In the genomic region with DNA sequence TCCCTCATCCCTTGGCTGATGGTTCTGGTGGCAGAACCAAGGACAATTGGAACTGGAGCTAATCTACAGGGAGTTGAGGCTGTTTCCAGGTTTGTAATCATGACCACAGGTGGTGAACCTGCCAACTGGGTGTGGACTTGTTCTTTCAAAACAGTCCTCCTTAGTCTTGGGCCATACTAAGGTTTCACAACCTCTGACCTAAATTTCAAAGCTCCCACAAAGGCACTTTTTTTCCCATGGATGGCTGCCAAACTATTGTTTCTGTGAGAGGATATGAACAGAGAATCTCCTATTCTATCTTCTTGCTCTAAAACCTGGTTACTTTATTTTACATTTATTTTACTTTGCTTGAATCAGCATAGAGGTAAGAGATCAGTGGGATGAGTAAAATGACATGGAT, we compare ENCODE assay signal across 24 cellular contexts.
A peak's percentile ranks its signal among the peaks of the same experiment; 100 is the strongest.
DNase-seq lines count a peak whose midpoint lies in the region; ATAC-seq and TF ChIP-seq lines count a peak whose summit lies in the region.
"Had no signal": no experiment of that assay in that cellular context is flagged by ENCODE, and none has a peak within 500 bp of the region (broad histone marks: within the 10 kb centered on the region; RNA-seq: fewer than 3 reads in every experiment).

No MANE protein-coding gene starts in this region.

- no peaks in the 10 kb centered on the region for H3K36me3 Mint-ChIP-seq in chondrocyte (ENCODE audit: low read depth)
- H3K36me3 Mint-ChIP-seq: CD14-positive monocyte; CD4-positive, alpha-beta memory T cell; CD4-positive, CD25-positive, alpha-beta regulatory T cell; CD8-positive, alpha-beta memory T cell had no signal

- dilution Hi-C loops in mammary epithelial cell (cut with HindIII; ENCODE audit: low sequenced_read_pairs), result no loop called here

- H4K91ac ChIP-seq in trophoblast cell (ENCODE audit: low read depth, low read length), result no peak overlapping the region

- no peak overlapping the region for H2BK5ac ChIP-seq in trophoblast cell (ENCODE audit: low read depth, low read length, poor library complexity)

- no peak overlapping the region for H2BK120ac ChIP-seq in trophoblast cell (ENCODE audit: insufficient read depth, low read length, poor library complexity)

- H3K4me2 ChIP-seq in mammary epithelial cell (ENCODE audit: insufficient read depth, low read depth, low read length) (no peak overlapping the region), trophoblast cell (ENCODE audit: low read length) (no peak overlapping the region)
- H3K4me2 ChIP-seq: BLaER1 had no signal

- H3K9ac ChIP-seq in mammary epithelial cell (ENCODE audit: insufficient read depth, low read length) (no peak overlapping the region), trophoblast cell (ENCODE audit: low read length) (no peak overlapping the region)
- H3K9ac ChIP-seq: BLaER1 had no signal

- peak; percentile 2 for DNase-seq in mammary epithelial cell
- peak; percentile 1 for DNase-seq in epithelial cell of esophagus (ENCODE audit: low read depth)
- no peak for DNase-seq in trophoblast cell
- no peak for DNase-seq in left ventricle myocardium superior
- no peak for DNase-seq in chondrocyte (ENCODE audit: low spot score)
- no peak for DNase-seq in HT-29 (ENCODE audit: low spot score)
- DNase-seq: 8988T; ACHN; BE2C; C1 segment of cervical spinal cord; CD4-positive, alpha-beta memory T cell; CD4-positive, CD25-positive, alpha-beta regulatory T cell; CD8-positive, alpha-beta memory T cell; COR-L47; DMS 273 treated with DMSO at 0.1 percent for 48 hours; DMS153; DMS53; DMS79; DND-41; EL; GDM1 had no signal

- no peak overlapping the region for H4K8ac ChIP-seq in trophoblast cell (ENCODE audit: low read depth, low read length)

- no peak overlapping the region for H3K4me3 ChIP-seq in mammary epithelial cell (replicated peaks in 1 of 3; ENCODE audit: insufficient read depth in 1 of 3, low read depth in 2 of 3, low read length in 3 of 3)
- H3K4me3 ChIP-seq in epithelial cell of esophagus (ENCODE audit: low read length), result no peak overlapping the region
- no peak overlapping the region for H3K4me3 ChIP-seq in trophoblast cell (ENCODE audit: low read depth, low read length)
- H3K4me3 ChIP-seq: BLaER1, GM12878 had no signal

- no peaks in the 10 kb centered on the region for H3K79me1 ChIP-seq in trophoblast cell (ENCODE audit: low read length)

- no peak overlapping the region for H4K12ac ChIP-seq in trophoblast cell (ENCODE audit: low read depth, low read length)

- no peak overlapping the region for H2BK12ac ChIP-seq in trophoblast cell (ENCODE audit: low read length)

- H3K4me1 ChIP-seq in mammary epithelial cell (ENCODE audit: insufficient read depth, low read length), result no peaks in the 10 kb centered on the region
- no peaks in the 10 kb centered on the region for H3K4me1 ChIP-seq in trophoblast cell (ENCODE audit: control insufficient read depth in 1 of 2, insufficient read depth in 2 of 2, low read length in 2 of 2)
- H3K4me1 ChIP-seq: BE2C, BLaER1 had no signal

- in situ Hi-C loops in mammary epithelial cell (cut with MboI; ENCODE audit: low sequenced_read_pairs in 2 of 2), result no loop called here

- CTCF ChIA-PET in mammary epithelial cell (lab: Charles Lee; ENCODE audit: low non-redundant PET), result no interaction called here

- no peak overlapping the region for H3K4me3 Mint-ChIP-seq in chondrocyte (ENCODE audit: unreplicated experiment)
- H3K4me3 Mint-ChIP-seq: CD14-positive monocyte; CD4-positive, alpha-beta memory T cell; CD4-positive, CD25-positive, alpha-beta regulatory T cell; CD8-positive, alpha-beta memory T cell had no signal

- no peak for ATAC-seq in left ventricle myocardium superior
- ATAC-seq: GM12878 had no signal

- no peaks in the 10 kb centered on the region for H3K27me3 Mint-ChIP-seq in chondrocyte (ENCODE audit: low read depth)
- H3K27me3 Mint-ChIP-seq: CD4-positive, alpha-beta memory T cell; CD4-positive, CD25-positive, alpha-beta regulatory T cell; CD8-positive, alpha-beta memory T cell had no signal

- no peaks in the 10 kb centered on the region for H3K4me1 Mint-ChIP-seq in chondrocyte (ENCODE audit: low read depth)
- H3K4me1 Mint-ChIP-seq: CD14-positive monocyte; CD4-positive, alpha-beta memory T cell; CD4-positive, CD25-positive, alpha-beta regulatory T cell; CD8-positive, alpha-beta memory T cell had no signal

- H3K9me3 Mint-ChIP-seq in chondrocyte (ENCODE audit: low read depth), result peaks cover 28% of the 10 kb centered on the region

- no peak overlapping the region for H3K18ac ChIP-seq in trophoblast cell (ENCODE audit: low read length)

- H3K4ac ChIP-seq in trophoblast cell (ENCODE audit: low read depth, low read length), result no peak overlapping the region

- H3K27ac ChIP-seq in mammary epithelial cell (ENCODE audit: insufficient read depth, low read depth, low read length) (no peak overlapping the region), trophoblast cell (ENCODE audit: low read depth, low read length) (no peak overlapping the region)
- H3K27ac ChIP-seq: BLaER1 had no signal

- H3K79me2 ChIP-seq in mammary epithelial cell (ENCODE audit: insufficient read depth, low read length), result no peaks in the 10 kb centered on the region
- H3K79me2 ChIP-seq in trophoblast cell (ENCODE audit: control insufficient read depth, insufficient read depth, low read length, poor library complexity), result no peaks in the 10 kb centered on the region

- no peak overlapping the region for H3K27ac Mint-ChIP-seq in chondrocyte (ENCODE audit: unreplicated experiment)
- H3K27ac Mint-ChIP-seq: CD14-positive monocyte; CD4-positive, CD25-positive, alpha-beta regulatory T cell; CD8-positive, alpha-beta memory T cell had no signal

- H3K36me3 ChIP-seq in mammary epithelial cell (ENCODE audit: insufficient read depth, low read length), result no peaks in the 10 kb centered on the region
- no peaks in the 10 kb centered on the region for H3K36me3 ChIP-seq in trophoblast cell (ENCODE audit: control insufficient read depth in 1 of 2, insufficient read depth in 2 of 2, low read length in 2 of 2)
- H3K36me3 ChIP-seq: BE2C, BLaER1 had no signal

- H2AFZ ChIP-seq in mammary epithelial cell (ENCODE audit: low read depth, low read length), result no peak overlapping the region
- H2AFZ ChIP-seq in trophoblast cell (ENCODE audit: insufficient read depth, low read length, poor library complexity), result no peak overlapping the region

- H3K27me3 ChIP-seq in mammary epithelial cell (ENCODE audit: insufficient read depth, low read length), result no peaks in the 10 kb centered on the region
- H3K27me3 ChIP-seq in trophoblast cell (ENCODE audit: insufficient read depth, low read length), result no peaks in the 10 kb centered on the region
- H3K27me3 ChIP-seq: BE2C, BLaER1 had no signal

- H3K9me3 ChIP-seq in mammary epithelial cell (replicated peaks; ENCODE audit: insufficient read depth, low read length) (peaks cover 6% of the 10 kb centered on the region), trophoblast cell (ENCODE audit: insufficient read depth, low read depth, low read length) (peaks cover 11% of the 10 kb centered on the region)
- H3K9me3 ChIP-seq: BE2C had no signal

- H4K20me1 ChIP-seq in mammary epithelial cell (ENCODE audit: insufficient read depth, low read length), result no peaks in the 10 kb centered on the region
- H4K20me1 ChIP-seq: BLaER1 had no signal

- no peak overlapping the region for H3K14ac ChIP-seq in trophoblast cell (ENCODE audit: low read length)

- no peak overlapping the region for H2AK5ac ChIP-seq in trophoblast cell (ENCODE audit: low read length)

- no peak for TF ChIP-seq CTCF in mammary epithelial cell (conservative IDR thresholded peaks at IDR 0.05 in 1 of 2, IDR thresholded peaks at IDR 0.05 in 1 of 2; ENCODE audit: extremely low read depth in 1 of 2, insufficient read depth in 1 of 2, low read depth in 1 of 2, low read length in 2 of 2)
- TF ChIP-seq CTCF in epithelial cell of esophagus (IDR thresholded peaks at IDR 0.05; ENCODE audit: insufficient read depth, low read depth, low read length, missing control alignments), result no peak
- TF ChIP-seq CTCF in chondrocyte (IDR thresholded peaks at IDR 0.05), result no peak

- H3K23ac ChIP-seq in trophoblast cell (ENCODE audit: low read length), result peak overlapping the region; percentile 77

- intact Hi-C loops in mammary epithelial cell (cut with micrococcal nuclease) (no loop called here), left ventricle myocardium superior (cut with micrococcal nuclease) (no loop called here)

- BruUV-seq in mammary epithelial cell (replicated peaks; lab: Mats Ljungman, UMichigan), result no TSS peak

Comparison
In these comparisons a context has a peak if more than half of its experiments do, and no peak if none do; other contexts are left out.
1. DNase-seq: peak in mammary epithelial cell (single experiment) and epithelial cell of esophagus (single experiment); none in trophoblast cell (0 of 2), left ventricle myocardium superior (single experiment), chondrocyte (single experiment) and HT-29 (single experiment).